Comparison of ENCODE assay signal across 15 cellular contexts in the genomic region with DNA sequence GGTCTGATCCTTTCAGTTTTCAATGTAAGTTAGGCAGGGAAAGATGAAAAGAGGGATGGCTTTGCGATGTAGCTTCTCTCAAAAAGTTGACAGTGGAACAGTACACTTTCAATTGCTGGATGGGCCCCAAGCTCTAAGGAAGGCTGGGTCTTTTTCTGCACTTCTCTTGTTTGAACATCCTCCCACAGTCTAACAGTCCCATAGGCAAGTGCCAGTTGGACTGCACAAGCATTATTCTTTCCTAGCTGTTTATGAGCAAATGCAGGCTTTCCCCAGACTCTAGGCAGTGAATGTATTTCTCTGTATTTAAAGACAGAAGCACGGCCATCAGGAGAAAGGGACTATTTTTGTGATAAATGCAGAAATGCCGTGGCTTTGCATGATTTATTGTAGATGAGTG.
DNase-seq lines count a peak whose midpoint lies in the region; ATAC-seq and TF ChIP-seq lines count a peak whose summit lies in the region.
"Had no signal": no experiment of that assay in that cellular context is flagged by ENCODE, and none has a peak within 500 bp of the region (broad histone marks: within the 10 kb centered on the region; RNA-seq: fewer than 3 reads in every experiment).

No MANE protein-coding gene starts in this region.

- TF ChIP-seq CTCF in nephron (IDR thresholded peaks at IDR 0.05; ENCODE audit: unreplicated experiment in 3 of 3): no peak
- no peak for TF ChIP-seq CTCF in prostate gland (IDR thresholded peaks at IDR 0.05)

- peaks cover 9% of the 10 kb centered on the region for H3K27me3 Mint-ChIP-seq in nephron (ENCODE audit: low read depth)
- H3K27me3 Mint-ChIP-seq: CD8-positive, alpha-beta memory T cell had no signal

- H3K36me3 ChIP-seq in prostate gland: no peaks in the 10 kb centered on the region
- H3K36me3 ChIP-seq: BLaER1 had no signal

- no peak for TF ChIP-seq POLR2A in prostate gland (IDR thresholded peaks at IDR 0.05)

- H3K9me3 ChIP-seq in prostate gland: no peaks in the 10 kb centered on the region
- H3K9me3 ChIP-seq: BLaER1, Caco-2 had no signal

- no peak for DNase-seq in Right ventricle myocardium superior
- no peak for DNase-seq in Right ventricle myocardium inferior (ENCODE audit: missing footprints)
- DNase-seq in inferior parietal cortex (ENCODE audit: extremely low spot score): peak; percentile 23
- no peak for DNase-seq in NCI-H2029 (lab: John Stamatoyannopoulos, UW)
- DNase-seq in prostate gland (ENCODE audit: low spot score): no peak
- DNase-seq: Caco-2; CD8-positive, alpha-beta memory T cell; DND-41; GF-D8; HCEC 1CT; HFFc6 had no signal

- H3K4me3 Mint-ChIP-seq in nephron: no peak overlapping the region
- H3K4me3 Mint-ChIP-seq: CD8-positive, alpha-beta memory T cell; HFFc6 had no signal

- no peaks in the 10 kb centered on the region for H3K36me3 Mint-ChIP-seq in nephron (ENCODE audit: low read depth)
- H3K36me3 Mint-ChIP-seq: CD8-positive, alpha-beta memory T cell had no signal

- no peaks in the 10 kb centered on the region for H3K9me3 Mint-ChIP-seq in nephron

- H3K27me3 ChIP-seq in prostate gland (replicated peaks; ENCODE audit: insufficient read depth): no peaks in the 10 kb centered on the region
- H3K27me3 ChIP-seq: BLaER1 had no signal

- H3K27ac Mint-ChIP-seq in nephron: peak overlapping the region in 2 of 3 experiments; percentile 79 to 84
- H3K27ac Mint-ChIP-seq: CD8-positive, alpha-beta memory T cell; HFFc6 had no signal

- WGBS in prostate gland: 7% methylated on average over 3 of the region's 3 CpGs

- ATAC-seq in Right ventricle myocardium superior (ENCODE audit: poor library complexity): peak; percentile 22
- no peak for ATAC-seq in Right ventricle myocardium inferior
- ATAC-seq in GM18858 (IDR thresholded peaks at IDR 0.05; ENCODE audit: unreplicated experiment): no peak

- no peaks in the 10 kb centered on the region for H3K4me1 ChIP-seq in prostate gland (replicated peaks)
- H3K4me1 ChIP-seq: Caco-2 had no signal

- intact Hi-C loops in Right ventricle myocardium superior (cut with DNase I): no loop called here
- intact Hi-C loops in Right ventricle myocardium inferior (cut with DNase I): no loop called here
- intact Hi-C loops in prostate gland (cut with DNase I): no loop called here

- peaks cover 26% of the 10 kb centered on the region for H3K4me1 Mint-ChIP-seq in nephron
- H3K4me1 Mint-ChIP-seq: CD8-positive, alpha-beta memory T cell had no signal

- no peak overlapping the region for H3K4me3 ChIP-seq in prostate gland
- H3K4me3 ChIP-seq: BLaER1 had no signal

- H3K27ac ChIP-seq in prostate gland: no peak overlapping the region
- H3K27ac ChIP-seq: 22Rv1, BLaER1 had no signal
